ENCODE assay signal across 8 cellular contexts in the genomic region with DNA sequence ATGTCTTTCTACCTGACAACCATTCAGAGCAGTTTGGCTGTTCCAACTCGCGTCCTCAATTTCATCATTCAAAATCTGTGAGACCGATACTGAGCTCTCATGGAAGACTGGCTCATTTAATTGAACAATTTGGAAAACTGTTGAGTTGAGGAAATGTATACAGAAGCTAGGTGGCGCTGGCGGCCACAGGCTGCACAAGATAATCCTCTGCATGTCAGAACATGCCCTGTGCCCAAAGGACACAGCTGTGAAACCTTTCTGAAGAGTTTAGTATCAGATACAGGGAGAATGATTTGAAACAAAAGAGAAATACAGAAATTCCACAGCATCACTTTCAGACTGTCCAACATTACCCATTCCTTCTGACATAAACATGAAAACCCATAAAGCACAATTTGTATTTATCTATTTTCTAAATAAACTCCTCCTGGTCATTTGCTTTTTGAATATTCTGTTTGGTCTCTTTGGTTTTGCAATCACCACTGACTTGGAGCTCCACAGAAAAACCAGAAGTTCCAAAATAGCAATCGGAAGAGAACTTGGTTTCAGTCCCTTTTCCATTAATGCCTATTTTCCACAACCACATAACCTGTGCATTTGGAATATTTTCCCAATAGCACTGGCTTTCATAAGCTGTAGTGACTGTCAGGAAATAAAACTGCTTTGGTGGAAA.
DNase-seq lines count a peak whose midpoint lies in the region; FAIRE-seq and TF ChIP-seq lines count a peak whose summit lies in the region.

No MANE protein-coding gene starts in this region.

- H3K4me3 ChIP-seq in H7 (ENCODE audit: insufficient read depth, low read depth, low read length): no peak overlapping the region
- H3K4me3 ChIP-seq in Karpas-422 (ENCODE audit: low read length): no peak overlapping the region
- no peak overlapping the region for H3K4me3 ChIP-seq in OCI-LY3 (ENCODE audit: low read length)
- no peak overlapping the region for H3K4me3 ChIP-seq in bronchial epithelial cell (ENCODE audit: low read depth, low read length)
- no peak overlapping the region for H3K4me3 ChIP-seq in kidney (ENCODE audit: low read length in 2 of 2)

- H4K20me1 ChIP-seq in Karpas-422 (ENCODE audit: insufficient read depth, low read depth, low read length) (no peaks in the 10 kb centered on the region), OCI-LY3 (ENCODE audit: insufficient read depth, low read length) (no peaks in the 10 kb centered on the region)

- TF ChIP-seq CTCF in OCI-LY3 (IDR thresholded peaks at IDR 0.05; ENCODE audit: low read depth, low read length) (peak; percentile 88), bronchial epithelial cell (IDR thresholded peaks at IDR 0.05; ENCODE audit: insufficient read depth, low read length, severe bottlenecking) (peak; percentile 82), kidney (IDR thresholded peaks at IDR 0.05; ENCODE audit: borderline replicate concordance, extremely low read depth, insufficient read depth) (peak; percentile 96)

- no peak overlapping the region for H3K27ac ChIP-seq in Karpas-422 (ENCODE audit: low read length)
- 0 out of 2 replicates have a peak overlapping the region, but pooled peaks have one; percentile 4 for H3K27ac ChIP-seq in OCI-LY3 (ENCODE audit: low read length)
- H3K27ac ChIP-seq in kidney (ENCODE audit: low read depth in 2 of 2, low read length in 2 of 2): peak overlapping the region in 1 of 2 donors; percentile 32

- H3K36me3 ChIP-seq in H7 (replicated peaks; ENCODE audit: control insufficient read depth, insufficient read depth, low read length): no peaks in the 10 kb centered on the region
- no peaks in the 10 kb centered on the region for H3K36me3 ChIP-seq in Karpas-422 (ENCODE audit: insufficient read depth, low read length)
- no peaks in the 10 kb centered on the region for H3K36me3 ChIP-seq in OCI-LY3 (replicated peaks; ENCODE audit: low read depth, low read length)
- H3K36me3 ChIP-seq in bronchial epithelial cell (ENCODE audit: control insufficient read depth, insufficient read depth, low read length): no peaks in the 10 kb centered on the region
- no peaks in the 10 kb centered on the region for H3K36me3 ChIP-seq in kidney (ENCODE audit: control insufficient read depth in 1 of 2, insufficient read depth in 2 of 2, low read length in 2 of 2)

- H3K4me2 ChIP-seq in Karpas-422 (ENCODE audit: low read depth, low read length, poor library complexity, severe bottlenecking) (peak overlapping the region; percentile 28), OCI-LY3 (ENCODE audit: low read length) (peak overlapping the region; percentile 51)

- peak; percentile 3 for DNase-seq in activated T-cell treated with anti-CD3 and anti-CD28 coated beads for 48 hours (ENCODE audit: low read depth)
- DNase-seq in activated T-cell treated with anti-CD3 and anti-CD28 coated beads for 4 hours: no peak
- peak; percentile 57 for DNase-seq in H7
- DNase-seq in Karpas-422: peak; percentile 83
- peak; percentile 81 for DNase-seq in bronchial epithelial cell (ENCODE audit: low read depth)
- DNase-seq in kidney: peak; percentile 81
- DNase-seq in stimulated activated CD4-positive, alpha-beta T cell treated with anti-CD3 and anti-CD28 coated beads, TNF-alpha, amount 100 ng/mL, for 48 hours (ENCODE audit: low read depth in 3 of 3): peak in 2 of 3 donors; percentile 17 to 21

- H3K9ac ChIP-seq in Karpas-422 (ENCODE audit: low read length): peak overlapping the region; percentile 3; the same call in 1 of the 2 replicates
- H3K9ac ChIP-seq in OCI-LY3 (ENCODE audit: low read length): peak overlapping the region; percentile 23; the same call in 1 of the 2 replicates
- H3K9ac ChIP-seq in kidney (ENCODE audit: low read length in 2 of 2): no peak overlapping the region

- no peaks in the 10 kb centered on the region for H3K27me3 ChIP-seq in H7 (ENCODE audit: control insufficient read depth, insufficient read depth, low read length)
- no peaks in the 10 kb centered on the region for H3K27me3 ChIP-seq in Karpas-422 (ENCODE audit: low read length)
- H3K27me3 ChIP-seq in OCI-LY3 (ENCODE audit: low read depth, low read length): no peaks in the 10 kb centered on the region
- H3K27me3 ChIP-seq in bronchial epithelial cell (ENCODE audit: control insufficient read depth, insufficient read depth, low read length): no peaks in the 10 kb centered on the region

- H2AFZ ChIP-seq in Karpas-422 (ENCODE audit: low read length) (no peak overlapping the region), OCI-LY3 (ENCODE audit: low read depth, low read length) (peak overlapping the region; percentile 80)

- H3K9me2 ChIP-seq in Karpas-422 (replicated peaks; ENCODE audit: insufficient read depth, low read length): no peaks in the 10 kb centered on the region

- intact Hi-C loops in kidney (cut with DNase I): no loop called here

- H3K79me2 ChIP-seq in Karpas-422 (ENCODE audit: low read length) (no peaks in the 10 kb centered on the region), OCI-LY3 (ENCODE audit: low read length) (no peaks in the 10 kb centered on the region)

- H3K9me3 ChIP-seq in Karpas-422 (ENCODE audit: low read length) (no peaks in the 10 kb centered on the region), OCI-LY3 (ENCODE audit: insufficient read depth, low read length) (no peaks in the 10 kb centered on the region), kidney (ENCODE audit: control insufficient read depth in 1 of 2, low read length in 2 of 2) (no peaks in the 10 kb centered on the region)

- FAIRE-seq in bronchial epithelial cell (lab: Jason Lieb, UNC) (no peak), kidney (lab: Jason Lieb, UNC) (no peak)

- peaks cover 44% of the 10 kb centered on the region for H3K4me1 ChIP-seq in Karpas-422 (ENCODE audit: low read length)
- H3K4me1 ChIP-seq in OCI-LY3 (ENCODE audit: low read length): peaks cover 21% of the 10 kb centered on the region
- peaks cover 4 to 12% of the 10 kb centered on the region in 2 donors for H3K4me1 ChIP-seq in kidney (ENCODE audit: control insufficient read depth in 1 of 2, insufficient read depth in 1 of 2, low read depth in 1 of 2, low read length in 2 of 2)

Comparison
In these comparisons a context has a peak if more than half of its experiments do, and no peak if none do; other contexts are left out.
1. H3K9ac ChIP-seq: peak in Karpas-422 (single experiment) and OCI-LY3 (single experiment); none in kidney (0 of 2).
2. Peak in every context shown above with its lines, with median percentiles within 50 percentile points of each other: CTCF ChIP-seq.